In genomic region chr6:153001767-153002612, GRCh38 we compare ENCODE assay signal across 8 cellular contexts. TPM values are rescaled to one million over a fixed set of nuclear protein-coding genes. Genes with fewer than 3 reads are reported as not detected.
A peak's percentile ranks its signal among the peaks of the same experiment; 100 is the strongest.
DNase-seq lines count a peak whose midpoint lies in the region; ATAC-seq and TF ChIP-seq lines count a peak whose summit lies in the region.

No MANE protein-coding gene starts in this region.

- TF ChIP-seq CTCF in Caco-2 (IDR thresholded peaks at IDR 0.05; ENCODE audit: insufficient read depth in 1 of 2, low read depth in 1 of 2, low read length in 1 of 2, severe bottlenecking in 1 of 2, unreplicated experiment in 1 of 2) (no peak), activated B cell treated with CpG ODN at 0.5 μM for 24 hours (IDR thresholded peaks at IDR 0.05) (no peak), fibroblast of mammary gland (conservative IDR thresholded peaks at IDR 0.05; ENCODE audit: control insufficient read depth, insufficient read depth, low read depth, low read length) (no peak)

- H3K4me1 Mint-ChIP-seq in Caco-2 (ENCODE audit: low read depth, unreplicated experiment) (peaks cover 10% of the 10 kb centered on the region), activated B cell treated with CpG ODN at 0.5 μM for 24 hours (peaks cover 46% of the 10 kb centered on the region)

- no peak overlapping the region for H4K91ac ChIP-seq in neuronal stem cell (ENCODE audit: low read depth, low read length, poor library complexity)

- H3K27me3 ChIP-seq in Caco-2 (replicated peaks; ENCODE audit: control insufficient read depth, insufficient read depth, low read length) (no peaks in the 10 kb centered on the region), neuronal stem cell (ENCODE audit: control insufficient read depth in 3 of 3, insufficient read depth in 3 of 3, low read depth in 1 of 3, low read length in 3 of 3) (no peaks in the 10 kb centered on the region)

- peak overlapping the region; percentile 93 for H3K4me3 ChIP-seq in Caco-2 (ENCODE audit: low read depth, low read length)
- H3K4me3 ChIP-seq in fibroblast of mammary gland (ENCODE audit: control insufficient read depth, low read depth, low read length) = peak overlapping the region; percentile 96
- peak overlapping the region; percentile 70 to 90 for H3K4me3 ChIP-seq in neuronal stem cell (ENCODE audit: low read length in 2 of 2)

- peak overlapping the region; percentile 85 for H3K9ac ChIP-seq in neuronal stem cell (ENCODE audit: low read depth, low read length, poor library complexity)

- H4K8ac ChIP-seq in neuronal stem cell (ENCODE audit: low read depth, low read length) = no peak overlapping the region

- no CpG with 5 or more reads among the region's 31 CpGs for WGBS in neuronal stem cell (ENCODE audit: extremely low coverage in 2 of 2, insufficient read length in 2 of 2, insufficient replicate concordance in 1 of 2), 2 donors

- H3K4me3 Mint-ChIP-seq in Caco-2 (ENCODE audit: unreplicated experiment) (peak overlapping the region; percentile 90), activated B cell treated with CpG ODN at 0.5 μM for 24 hours (peak overlapping the region; percentile 99)

- CTCF ChIA-PET in Caco-2 (lab: Charles Lee) = no interaction called here
- CTCF ChIA-PET in activated B cell treated with CpG ODN at 0.5 μM for 24 hours (lab: Charles Lee) = interaction anchor here (1.3 kb wide), 1 partner anchor 19 kb away, joined by 3 read pairs; no protein-coding TSS in a partner anchor
- CTCF ChIA-PET in HEK293T (lab: Yijun Ruan, JAX) = no interaction called here

- no peak overlapping the region for H2BK120ac ChIP-seq in neuronal stem cell (ENCODE audit: low read depth, low read length)

- BruUV-seq in Caco-2 (replicated peaks; lab: Mats Ljungman, UMichigan) = TSS peak; percentile 63

- peak overlapping the region; percentile 52 for H3K4me2 ChIP-seq in neuronal stem cell (ENCODE audit: insufficient read depth, low read length, poor library complexity, severe bottlenecking)

- peak overlapping the region; percentile 51 for H3K18ac ChIP-seq in neuronal stem cell (ENCODE audit: low read length)

- H3K27me3 Mint-ChIP-seq in Caco-2 (ENCODE audit: insufficient read depth, unreplicated experiment) (no peaks in the 10 kb centered on the region), activated B cell treated with CpG ODN at 0.5 μM for 24 hours (no peaks in the 10 kb centered on the region)

- H2BK5ac ChIP-seq in neuronal stem cell (ENCODE audit: low read length) = no peak overlapping the region

- H3K9me3 ChIP-seq in Caco-2 = no peaks in the 10 kb centered on the region
- H3K9me3 ChIP-seq in neuronal stem cell (replicated peaks in 1 of 2; ENCODE audit: control insufficient read depth in 2 of 2, insufficient read depth in 1 of 2, low read depth in 1 of 2, low read length in 2 of 2) = no peaks in the 10 kb centered on the region

- DNase-seq in Caco-2 (peak in 1 of 2 experiments; percentile 31), activated B cell treated with CpG ODN at 0.5 μM for 24 hours (no peak), fibroblast of mammary gland (ENCODE audit: low read depth) (peak; percentile 22), neuronal stem cell (ENCODE audit: low spot score) (no peak), HEK293T (ENCODE audit: extremely low spot score) (no peak)

- H3K9me3 Mint-ChIP-seq in Caco-2 (ENCODE audit: unreplicated experiment) (no peaks in the 10 kb centered on the region), activated B cell treated with CpG ODN at 0.5 μM for 24 hours (no peaks in the 10 kb centered on the region)

- H3K36me3 ChIP-seq in Caco-2 (ENCODE audit: control insufficient read depth, insufficient read depth, low read length) (no peaks in the 10 kb centered on the region), neuronal stem cell (replicated peaks in 1 of 2; ENCODE audit: control insufficient read depth in 2 of 2, insufficient read depth in 2 of 2, low read length in 2 of 2) (peaks cover 6 to 35% of the 10 kb centered on the region in 2 donors)

- H3K79me1 ChIP-seq in neuronal stem cell (ENCODE audit: low read depth, low read length) = peaks cover 6% of the 10 kb centered on the region

- peak overlapping the region; percentile 37 for H2AFZ ChIP-seq in neuronal stem cell (ENCODE audit: low read length)

- no peak overlapping the region for H2BK12ac ChIP-seq in neuronal stem cell (ENCODE audit: low read length)

- H3K14ac ChIP-seq in neuronal stem cell (ENCODE audit: low read length) = no peak overlapping the region

- H2AK5ac ChIP-seq in neuronal stem cell (ENCODE audit: low read depth, low read length) = no peak overlapping the region

- H3K4me1 ChIP-seq in Caco-2 (no peaks in the 10 kb centered on the region), neuronal stem cell (ENCODE audit: control insufficient read depth in 2 of 2, insufficient read depth in 1 of 2, low read depth in 1 of 2, low read length in 2 of 2) (peaks cover 2 to 14% of the 10 kb centered on the region in 2 donors)

- H3K36me3 Mint-ChIP-seq in Caco-2 (ENCODE audit: insufficient read depth, unreplicated experiment) = peaks cover 35% of the 10 kb centered on the region
- peaks cover 37% of the 10 kb centered on the region for H3K36me3 Mint-ChIP-seq in activated B cell treated with CpG ODN at 0.5 μM for 24 hours (ENCODE audit: low read depth)

- intact Hi-C loops in Caco-2 (cut with micrococcal nuclease; ENCODE audit: unreplicated experiment) = loop anchor here (1.0 to 2.0 kb wide), 2 partner anchors 19 to 22 kb away; partner anchors contain the start of gene FBXO5
- intact Hi-C loops in activated B cell treated with CpG ODN at 0.5 μM for 24 hours (cut with micrococcal nuclease) = loop anchor here (1.0 to 10.0 kb wide), 3 partner anchors 700 to 1617 kb away; partner anchors contain the start of gene RMND1

- H2BK15ac ChIP-seq in neuronal stem cell (ENCODE audit: low read length) = no peak overlapping the region

- H3K4ac ChIP-seq in neuronal stem cell (ENCODE audit: low read length) = no peak overlapping the region

- H3K27ac Mint-ChIP-seq in Caco-2 (ENCODE audit: unreplicated experiment) (peak overlapping the region; percentile 97), activated B cell treated with CpG ODN at 0.5 μM for 24 hours (peak overlapping the region; percentile 89)

- POLR2A ChIA-PET in Caco-2 (lab: Charles Lee) = interaction anchor here (1.2 kb wide), 1 partner anchor 19 kb away, joined by 6 read pairs; the partner anchor contains the start of gene FBXO5
- POLR2A ChIA-PET in activated B cell treated with CpG ODN at 0.5 μM for 24 hours (lab: Charles Lee) = interaction anchor here (0.5 to 3.9 kb wide), 2 partner anchors 19 to 1353 kb away, joined by 4 to 26 read pairs; partner anchors contain the start of gene FBXO5
- POLR2A ChIA-PET in HEK293T (lab: Yijun Ruan, JAX) = interaction anchor here (1.9 to 7.3 kb wide), 2 partner anchors 16 to 19 kb away, joined by 7 to 48 read pairs; partner anchors contain the start of gene FBXO5

- H3K27ac ChIP-seq in neuronal stem cell (replicated peaks; ENCODE audit: low read length) = no peak overlapping the region

- peak; percentile 22 for ATAC-seq in GM19372 (IDR thresholded peaks at IDR 0.05; ENCODE audit: low read depth, unreplicated experiment)
- peak; percentile 25 for ATAC-seq in HG03442 (IDR thresholded peaks at IDR 0.05; ENCODE audit: unreplicated experiment)
- no peak for ATAC-seq in activated B cell treated with CpG ODN at 0.5 μM for 24 hours (ENCODE audit: low read depth)
- no peak for ATAC-seq in GM18519 (IDR thresholded peaks at IDR 0.05; ENCODE audit: low FRiP score, unreplicated experiment)

- H3K23ac ChIP-seq in neuronal stem cell (ENCODE audit: low read depth, low read length, poor library complexity) = no peak overlapping the region

TF ChIP-seq in HEK293T, 16 proteins besides CTCF, POLR2A, EP300 and RAD21:
- no peak for TF ChIP-seq PKNOX1 (IDR thresholded peaks at IDR 0.05)
- TF ChIP-seq SUZ12 (IDR thresholded peaks at IDR 0.05) = no peak
- no peak for TF ChIP-seq CTBP1 (IDR thresholded peaks at IDR 0.05; ENCODE audit: borderline replicate concordance)
- TF ChIP-seq NFRKB (IDR thresholded peaks at IDR 0.05) = no peak
- TF ChIP-seq FOXA1 (IDR thresholded peaks at IDR 0.05) = no peak
- TF ChIP-seq TARDBP (IDR thresholded peaks at IDR 0.05) = no peak
- TF ChIP-seq ARNT (IDR thresholded peaks at IDR 0.05) = no peak
- no peak for TF ChIP-seq SP1 (IDR thresholded peaks at IDR 0.05)
- no peak for TF ChIP-seq L3MBTL2 (conservative IDR thresholded peaks at IDR 0.05)
- TF ChIP-seq LEF1 (IDR thresholded peaks at IDR 0.05; ENCODE audit: borderline replicate concordance) = no peak
- no peak for TF ChIP-seq FOXM1 (IDR thresholded peaks at IDR 0.05; ENCODE audit: borderline replicate concordance)
- TF ChIP-seq ZNF384 (IDR thresholded peaks at IDR 0.05) = no peak
- no peak for TF ChIP-seq ELF4 (IDR thresholded peaks at IDR 0.05)
- TF ChIP-seq FOXK2 (IDR thresholded peaks at IDR 0.05) = no peak
- TF ChIP-seq HDGF (IDR thresholded peaks at IDR 0.05; ENCODE audit: borderline replicate concordance) = no peak
- TF ChIP-seq BHLHE40 (IDR thresholded peaks at IDR 0.05; ENCODE audit: borderline replicate concordance) = no peak

RNA-seq across cellular contexts. Expression of gene MTRF1L, which starts 0.5 kb away (rescaled TPM):
- 24.4 and 26.3 TPM in 2 replicates for total RNA-seq in Caco-2 (2022)
- 20.7 and 21.3 TPM in 2 replicates for total RNA-seq in activated B cell treated with CpG ODN at 0.5 μM for 24 hours
- 14.1 TPM for polyA plus RNA-seq in neuronal stem cell (2013, experiment 1 of 2)
- polyA plus RNA-seq in neuronal stem cell (2013, experiment 2 of 2) = 14.4 TPM

RNA-seq across cellular contexts. Expression of gene FBXO5, which starts 19.1 kb away (rescaled TPM):
- total RNA-seq in Caco-2 (2022) (31.4 and 35.5 TPM in 2 replicates), activated B cell treated with CpG ODN at 0.5 μM for 24 hours (11.9 and 13.3 TPM in 2 replicates)
- polyA plus RNA-seq in neuronal stem cell (2013, experiment 1 of 2) = 46.6 TPM
- 48.0 TPM for polyA plus RNA-seq in neuronal stem cell (2013, experiment 2 of 2)

Comparison
In these comparisons a context has a peak if more than half of its experiments do, and no peak if none do; other contexts are left out.
1. ATAC-seq: peak in GM19372 (single experiment) and HG03442 (single experiment); none in activated B cell treated with CpG ODN at 0.5 μM for 24 hours (single experiment) and GM18519 (single experiment).
2. Peak in every context shown above with its lines, with median percentiles within 50 percentile points of each other: H3K4me3 ChIP-seq.